In the genomic region with DNA sequence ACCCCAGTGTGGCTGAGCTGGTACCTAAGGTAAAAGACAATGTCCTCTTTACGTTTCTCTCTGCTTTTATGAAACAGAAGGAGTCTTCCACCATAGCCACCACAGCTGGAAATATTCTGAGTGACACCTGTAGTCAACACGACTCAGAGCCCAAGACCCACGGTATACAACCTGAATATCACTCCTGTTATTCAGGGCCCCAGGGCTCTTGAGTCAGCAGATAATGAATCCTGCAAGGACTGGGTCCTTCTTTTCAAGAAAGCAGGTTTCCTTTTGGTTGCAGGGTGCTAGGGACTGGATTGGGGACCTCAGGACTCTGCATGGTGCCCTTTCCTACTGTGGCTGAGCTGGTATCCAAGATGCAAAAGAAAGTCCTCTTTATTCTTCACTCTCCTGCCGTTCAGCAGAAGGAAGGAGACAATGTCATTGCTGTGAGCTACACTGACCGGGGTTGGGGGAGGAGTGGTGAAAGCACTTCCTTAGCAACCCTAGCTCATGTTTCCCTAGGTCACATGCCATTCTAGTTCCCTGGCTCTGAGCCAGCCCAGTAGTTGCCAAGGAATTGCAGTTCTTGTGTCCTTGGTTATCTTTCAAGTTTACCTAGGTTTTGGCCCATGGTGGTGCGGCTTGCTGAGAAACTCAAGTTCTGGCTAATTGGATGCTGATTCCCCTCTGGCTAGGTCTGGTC, we compare ENCODE assay signal across 12 cellular contexts. TPM values are rescaled to one million over a fixed set of nuclear protein-coding genes. Genes with fewer than 3 reads are reported as not detected.
DNase-seq lines count a peak whose midpoint lies in the region; ATAC-seq and TF ChIP-seq lines count a peak whose summit lies in the region.
"Had no signal": no experiment of that assay in that cellular context is flagged by ENCODE, and none has a peak within 500 bp of the region (broad histone marks: within the 10 kb centered on the region; RNA-seq: fewer than 3 reads in every experiment).

No MANE protein-coding gene starts in this region.

- ATAC-seq in PC-3: peak; percentile 62
- peak; percentile 34 for ATAC-seq in naive thymus-derived CD4-positive, alpha-beta T cell
- no peak for ATAC-seq in activated naive CD8-positive, alpha-beta T cell treated with anti-CD3 and anti-CD28 coated beads, Interleukin-2, amount 50 U/mL, for 24 hours
- ATAC-seq in GM18498 (IDR thresholded peaks at IDR 0.05; ENCODE audit: unreplicated experiment): no peak
- ATAC-seq in GM21447 (IDR thresholded peaks at IDR 0.05; ENCODE audit: unreplicated experiment): no peak
- ATAC-seq: activated T-helper 17 cell treated with anti-CD3 and anti-CD28 coated beads, Interleukin-2, amount 50 U/mL, for 72 hours had no signal

- TF ChIP-seq CTCF in PC-3 (conservative IDR thresholded peaks at IDR 0.05; ENCODE audit: low read depth, low read length) (no peak), epithelial cell of esophagus (IDR thresholded peaks at IDR 0.05; ENCODE audit: insufficient read depth, low read depth, low read length, missing control alignments) (no peak)

- H2AFZ ChIP-seq in PC-3 (ENCODE audit: low read length): 0 out of 2 replicates have a peak overlapping the region, but pooled peaks have one; percentile 6

- H3K9me2 ChIP-seq in PC-3 (replicated peaks; ENCODE audit: low read length): no peaks in the 10 kb centered on the region

- no peaks in the 10 kb centered on the region for H3K9me3 ChIP-seq in PC-3 (ENCODE audit: low read length)
- H3K9me3 ChIP-seq in naive thymus-derived CD4-positive, alpha-beta T cell (ENCODE audit: control insufficient read depth in 2 of 3, low read length in 3 of 3): peaks cover 0 to 8% (median 0%) of the 10 kb centered on the region in 3 experiments

- H3K79me2 ChIP-seq in PC-3 (ENCODE audit: low read length): no peaks in the 10 kb centered on the region

- H3K4me2 ChIP-seq in PC-3 (ENCODE audit: low read length): peak overlapping the region; percentile 49

- CTCF ChIA-PET in PC-3 (lab: Charles Lee): no interaction called here
- CTCF ChIA-PET in naive thymus-derived CD4-positive, alpha-beta T cell (lab: Charles Lee): no interaction called here

- H3K9ac ChIP-seq in PC-3 (ENCODE audit: low read length): no peak overlapping the region

- no peaks in the 10 kb centered on the region for H4K20me1 ChIP-seq in PC-3 (ENCODE audit: low read length)

- intact Hi-C loops in PC-3 (cut with micrococcal nuclease): no loop called here
- intact Hi-C loops in naive thymus-derived CD4-positive, alpha-beta T cell (cut with micrococcal nuclease): no loop called here

- H3K4me3 ChIP-seq in PC-3 (ENCODE audit: low read length): no peak overlapping the region
- no peak overlapping the region for H3K4me3 ChIP-seq in epithelial cell of esophagus (ENCODE audit: low read length)
- no peak overlapping the region for H3K4me3 ChIP-seq in naive thymus-derived CD4-positive, alpha-beta T cell (ENCODE audit: low read length)

- POLR2A ChIA-PET in PC-3 (lab: Charles Lee; ENCODE audit: unreplicated experiment): no interaction called here
- POLR2A ChIA-PET in naive thymus-derived CD4-positive, alpha-beta T cell (lab: Charles Lee): no interaction called here

- no peak overlapping the region for H3K27ac Mint-ChIP-seq in naive thymus-derived CD4-positive, alpha-beta T cell
- H3K27ac Mint-ChIP-seq in activated naive CD8-positive, alpha-beta T cell treated with anti-CD3 and anti-CD28 coated beads, Interleukin-2, amount 50 U/mL, for 24 hours: no peak overlapping the region
- H3K27ac Mint-ChIP-seq: activated T-helper 17 cell treated with anti-CD3 and anti-CD28 coated beads, Interleukin-2, amount 50 U/mL, for 72 hours had no signal

- H3K27me3 ChIP-seq in PC-3 (ENCODE audit: low read length): no peaks in the 10 kb centered on the region
- no peaks in the 10 kb centered on the region for H3K27me3 ChIP-seq in naive thymus-derived CD4-positive, alpha-beta T cell (ENCODE audit: control insufficient read depth in 2 of 2, insufficient read depth in 2 of 2, low read length in 2 of 2)

- H3K27ac ChIP-seq in PC-3 (ENCODE audit: low read length): no peak overlapping the region
- H3K27ac ChIP-seq in naive thymus-derived CD4-positive, alpha-beta T cell (ENCODE audit: low read depth, low read length): no peak overlapping the region

- H3K36me3 ChIP-seq in PC-3 (ENCODE audit: low read depth, low read length): no peaks in the 10 kb centered on the region
- H3K36me3 ChIP-seq in naive thymus-derived CD4-positive, alpha-beta T cell (ENCODE audit: control insufficient read depth in 2 of 3, insufficient read depth in 3 of 3, low read length in 3 of 3): no peaks in the 10 kb centered on the region

- H3K9me3 Mint-ChIP-seq in naive thymus-derived CD4-positive, alpha-beta T cell: peaks cover 8 to 34% (median 19%) of the 10 kb centered on the region in 11 donors
- H3K9me3 Mint-ChIP-seq in activated naive CD8-positive, alpha-beta T cell treated with anti-CD3 and anti-CD28 coated beads, Interleukin-2, amount 50 U/mL, for 24 hours: peaks cover 36% of the 10 kb centered on the region

- peak; percentile 19 for DNase-seq in ELF-1 (ENCODE audit: low read depth, low spot score)
- peak; percentile 72 for DNase-seq in PC-3
- DNase-seq in epithelial cell of esophagus (ENCODE audit: low read depth): peak; percentile 85
- no peak for DNase-seq in naive thymus-derived CD4-positive, alpha-beta T cell
- no peak for DNase-seq in activated naive CD8-positive, alpha-beta T cell treated with anti-CD3 and anti-CD28 coated beads, Interleukin-2, amount 50 U/mL, for 24 hours
- DNase-seq in dedifferentiated amniotic fluid mesenchymal stem cell (ENCODE audit: extremely low spot score): no peak
- DNase-seq: DMS79 treated with DMSO at 0.1 percent for 48 hours, NCI-H1694 treated with DMSO at 0.1 percent for 48 hours, T-helper 2 cell had no signal

- peaks cover 0 to 5% (median 0%) of the 10 kb centered on the region in 5 donors for H3K36me3 Mint-ChIP-seq in naive thymus-derived CD4-positive, alpha-beta T cell
- H3K36me3 Mint-ChIP-seq in activated naive CD8-positive, alpha-beta T cell treated with anti-CD3 and anti-CD28 coated beads, Interleukin-2, amount 50 U/mL, for 24 hours (ENCODE audit: low read depth): no peaks in the 10 kb centered on the region

- H3K4me1 ChIP-seq in PC-3 (ENCODE audit: insufficient read depth, low read length): peaks cover 7% of the 10 kb centered on the region; the same call in 1 of the 2 replicates
- no peaks in the 10 kb centered on the region for H3K4me1 ChIP-seq in naive thymus-derived CD4-positive, alpha-beta T cell (ENCODE audit: control insufficient read depth in 2 of 2, insufficient read depth in 2 of 2, low read length in 2 of 2)

- no peak overlapping the region for H3K4me3 Mint-ChIP-seq in naive thymus-derived CD4-positive, alpha-beta T cell
- H3K4me3 Mint-ChIP-seq in activated naive CD8-positive, alpha-beta T cell treated with anti-CD3 and anti-CD28 coated beads, Interleukin-2, amount 50 U/mL, for 24 hours: no peak overlapping the region
- H3K4me3 Mint-ChIP-seq: activated T-helper 17 cell treated with anti-CD3 and anti-CD28 coated beads, Interleukin-2, amount 50 U/mL, for 72 hours had no signal

- peaks cover 0 to 6% (median 0%) of the 10 kb centered on the region in 5 donors for H3K27me3 Mint-ChIP-seq in naive thymus-derived CD4-positive, alpha-beta T cell
- H3K27me3 Mint-ChIP-seq in activated naive CD8-positive, alpha-beta T cell treated with anti-CD3 and anti-CD28 coated beads, Interleukin-2, amount 50 U/mL, for 24 hours: no peaks in the 10 kb centered on the region

- no TSS peak for BruUV-seq in PC-3 (replicated peaks; lab: Mats Ljungman, UMichigan)

- no peaks in the 10 kb centered on the region for H3K4me1 Mint-ChIP-seq in naive thymus-derived CD4-positive, alpha-beta T cell
- H3K4me1 Mint-ChIP-seq in activated naive CD8-positive, alpha-beta T cell treated with anti-CD3 and anti-CD28 coated beads, Interleukin-2, amount 50 U/mL, for 24 hours: no peaks in the 10 kb centered on the region
- H3K4me1 Mint-ChIP-seq: activated T-helper 17 cell treated with anti-CD3 and anti-CD28 coated beads, Interleukin-2, amount 50 U/mL, for 72 hours had no signal

- H3F3A ChIP-seq in PC-3 (ENCODE audit: low read length, unreplicated experiment): no peaks in the 10 kb centered on the region

RNA-seq across cellular contexts. Expression of a gene that starts 23.7 kb away (rescaled TPM):
- total RNA-seq in PC-3 (2014; rRNA removed): not detected in 2 replicates
- not detected for total RNA-seq in naive thymus-derived CD4-positive, alpha-beta T cell
- polyA plus RNA-seq in naive thymus-derived CD4-positive, alpha-beta T cell: not detected

Comparison
In these comparisons a context has a peak if more than half of its experiments do, and no peak if none do; other contexts are left out.
1. DNase-seq: peak in ELF-1 (single experiment), PC-3 (single experiment) and epithelial cell of esophagus (single experiment); none in naive thymus-derived CD4-positive, alpha-beta T cell (0 of 9), activated naive CD8-positive, alpha-beta T cell treated with anti-CD3 and anti-CD28 coated beads, Interleukin-2, amount 50 U/mL, for 24 hours (single experiment) and dedifferentiated amniotic fluid mesenchymal stem cell (single experiment).
2. ATAC-seq: peak in PC-3 (single experiment) and naive thymus-derived CD4-positive, alpha-beta T cell (single experiment); none in activated naive CD8-positive, alpha-beta T cell treated with anti-CD3 and anti-CD28 coated beads, Interleukin-2, amount 50 U/mL, for 24 hours (single experiment), GM18498 (single experiment) and GM21447 (single experiment).